In the genomic region with DNA sequence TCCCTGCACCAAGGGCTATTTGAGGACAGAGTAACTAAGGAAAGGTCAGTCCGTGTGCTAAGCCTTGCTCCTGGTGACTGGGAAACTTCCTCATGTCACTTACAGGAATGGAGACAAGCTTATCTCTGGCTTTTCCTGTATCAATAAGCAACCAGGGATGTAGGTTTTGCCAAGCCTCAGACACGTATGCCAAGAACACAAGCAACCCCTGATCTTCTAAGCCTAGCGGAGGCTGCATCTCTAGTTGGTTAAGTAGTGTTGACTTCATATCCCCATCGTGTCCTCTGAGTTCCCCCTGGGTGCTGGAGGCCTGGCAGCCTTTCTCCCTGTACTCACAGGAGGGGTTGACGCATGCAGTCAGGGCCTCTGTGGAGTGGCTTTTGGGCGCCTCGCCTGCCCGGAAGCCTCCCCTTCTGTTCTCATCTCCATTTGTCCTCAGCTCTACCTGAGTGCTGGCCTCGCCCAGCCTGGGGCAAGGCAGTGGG, we compare ENCODE assay signal across 16 cellular contexts. TPM values are rescaled to one million over a fixed set of nuclear protein-coding genes. Genes with fewer than 3 reads are reported as not detected.
DNase-seq lines count a peak whose midpoint lies in the region; ATAC-seq and TF ChIP-seq lines count a peak whose summit lies in the region.
"Had no signal": no experiment of that assay in that cellular context is flagged by ENCODE, and none has a peak within 500 bp of the region (broad histone marks: within the 10 kb centered on the region; RNA-seq: fewer than 3 reads in every experiment).

No MANE protein-coding gene starts in this region.

- H3K36me3 ChIP-seq in adrenal gland (replicated peaks in 1 of 2) (no peaks in the 10 kb centered on the region), muscle layer of duodenum (ENCODE audit: control insufficient read depth in 1 of 2, insufficient read depth in 2 of 2, low read length in 2 of 2) (no peaks in the 10 kb centered on the region), thyroid gland (no peaks in the 10 kb centered on the region)

- H3K27me3 ChIP-seq in adrenal gland (no peaks in the 10 kb centered on the region), muscle layer of duodenum (ENCODE audit: low read depth, low read length) (no peaks in the 10 kb centered on the region), thyroid gland (no peaks in the 10 kb centered on the region)

- H3K4me3 ChIP-seq in adrenal gland (no peak overlapping the region), muscle layer of duodenum (ENCODE audit: low read depth in 1 of 2, low read length in 2 of 2) (no peak overlapping the region), thyroid gland (replicated peaks in 1 of 3) (no peak overlapping the region)

- H3K9me3 ChIP-seq in adrenal gland (replicated peaks in 1 of 3) = no peaks in the 10 kb centered on the region
- H3K9me3 ChIP-seq in muscle layer of duodenum (ENCODE audit: control insufficient read depth in 1 of 2, low read length in 2 of 2) = no peaks in the 10 kb centered on the region
- no peaks in the 10 kb centered on the region for H3K9me3 ChIP-seq in thyroid gland

- TF ChIP-seq CTCF in adrenal gland (IDR thresholded peaks at IDR 0.05) (no peak), thyroid gland (IDR thresholded peaks at IDR 0.05) (no peak)

- peak overlapping the region; percentile 51 to 100 (median 94) for H3K27ac ChIP-seq in adrenal gland
- H3K27ac ChIP-seq in muscle layer of duodenum (ENCODE audit: low read length) = peak overlapping the region; percentile 11
- peak overlapping the region in 2 of 3 donors; percentile 82 to 83 for H3K27ac ChIP-seq in thyroid gland
- H3K27ac ChIP-seq: RWPE1 had no signal

- TF ChIP-seq POLR2A in adrenal gland (IDR thresholded peaks at IDR 0.05) = no peak
- peak in 1 of 2 donors; percentile 6 for TF ChIP-seq POLR2A in thyroid gland (IDR thresholded peaks at IDR 0.05)

- intact Hi-C loops in adrenal gland (cut with DNase I) (no loop called here), cardiac septum (cut with DNase I) (loop anchor here (2.0 kb wide), 1 partner anchor 20 kb away; no protein-coding TSS in a partner anchor), thyroid gland (cut with DNase I) (no loop called here)

- DNase-seq in adrenal gland (peak; percentile 17 to 81 (median 57)), cardiac septum (ENCODE audit: low spot score) (peak; percentile 81), thyroid gland (peak in 1 of 2 donors; percentile 72), NCI-H1417 treated with DMSO at 0.1 percent for 48 hours (lab: John Stamatoyannopoulos, UW) (no peak)
- DNase-seq in activated T-cell treated with anti-CD3 and anti-CD28 coated beads, Interleukin-2, amount 50 U/mL, for 1 hour = no peak
- DNase-seq: activated CD4-positive, alpha-beta T cell treated with anti-CD3 and anti-CD28 coated beads, Interleukin-2, amount 50 U/mL, for 4 hours; AML-193; DMS53; foreskin melanocyte; NCI-H2029; NCI-H774 had no signal

- 64 to 77% (median 70%) methylated on average over 6 to 9 of the region's 9 CpGs for WGBS in adrenal gland, 4 donors
- WGBS in thyroid gland, 2 donors = 45 to 77% methylated on average over 9 of the region's 9 CpGs

- H3K4me1 ChIP-seq in adrenal gland (replicated peaks in 1 of 2) = peaks cover 55 to 77% of the 10 kb centered on the region in 2 donors
- H3K4me1 ChIP-seq in muscle layer of duodenum (ENCODE audit: control insufficient read depth in 1 of 2, insufficient read depth in 2 of 2, low read length in 2 of 2) = peaks cover 18 to 41% of the 10 kb centered on the region in 2 donors
- peaks cover 9 to 75% of the 10 kb centered on the region in 2 donors for H3K4me1 ChIP-seq in thyroid gland

- ATAC-seq in HG02642 (IDR thresholded peaks at IDR 0.05; ENCODE audit: poor library complexity, unreplicated experiment) (no peak), HG02678 (IDR thresholded peaks at IDR 0.05; ENCODE audit: unreplicated experiment) (no peak)
- ATAC-seq: HCT116 had no signal

RNA-seq across cellular contexts. Expression of a gene that starts 1.4 kb away (rescaled TPM):
- total RNA-seq in adrenal gland (100 to 1,000 TPM in 6 of 8 donors, 10 to 100 TPM in 2; 74.6 to 175 (median 137) TPM), cardiac septum (92.9 TPM), thyroid gland (100 to 1,000 TPM in 1 of 4 donors, 10 to 100 TPM in 3; 58.8 to 135 (median 73.7) TPM)
- 100 to 1,000 TPM in 1 of 3 donors, 10 to 100 TPM in 2; 17.2 to 147 (median 74.4) TPM for polyA plus RNA-seq in adrenal gland

RNA-seq across cellular contexts. Expression of a gene that starts 13.0 kb away (rescaled TPM):
- 10 to 100 TPM; 36.5 to 78.3 (median 61.5) TPM for total RNA-seq in adrenal gland
- 10 to 100 TPM; 10.3 to 29.5 (median 10.7) TPM for polyA plus RNA-seq in adrenal gland
- total RNA-seq in cardiac septum = 25.2 TPM
- 10 to 100 TPM; 21.2 to 37.1 (median 27.3) TPM for total RNA-seq in thyroid gland

RNA-seq across cellular contexts. Expression of a gene that starts 42.8 kb away (rescaled TPM):
- total RNA-seq in adrenal gland (1,000 to 10,000 TPM in 2 of 8 donors, 100 to 1,000 TPM in 6; 449 to 1,588 (median 791) TPM), cardiac septum (312 TPM), thyroid gland (100 to 1,000 TPM; 193 to 443 (median 390) TPM)
- polyA plus RNA-seq in adrenal gland = 100 to 1,000 TPM; 266 to 499 (median 286) TPM

RNA-seq across cellular contexts. Expression of a gene that starts 52.1 kb away (rescaled TPM):
- total RNA-seq in adrenal gland = 10 to 100 TPM; 19.0 to 87.5 (median 31.1) TPM
- polyA plus RNA-seq in adrenal gland = 100 to 1,000 TPM in 1 of 3 donors, 10 to 100 TPM in 1, 1 to 10 TPM in 1; 8.6 to 155 (median 40.1) TPM
- 39.4 TPM for total RNA-seq in cardiac septum
- total RNA-seq in thyroid gland = 10 to 100 TPM; 23.9 to 37.1 (median 31.2) TPM

Comparison
In these comparisons a context has a peak if more than half of its experiments do, and no peak if none do; other contexts are left out.
1. DNase-seq: peak in adrenal gland (7 of 7) and cardiac septum (single experiment); none in NCI-H1417 treated with DMSO at 0.1 percent for 48 hours (single experiment) and activated T-cell treated with anti-CD3 and anti-CD28 coated beads, Interleukin-2, amount 50 U/mL, for 1 hour (single experiment).
2. H3K27ac ChIP-seq: peak in every context shown above with its lines; median percentile 94 in adrenal gland; 82 in thyroid gland; 11 in muscle layer of duodenum.